In genomic region chr7:39509912-39510311, GRCh38 we compare ENCODE assay signal across 20 cellular contexts.
"Had no signal": no experiment of that assay in that cellular context is flagged by ENCODE, and none has a peak within 500 bp of the region (broad histone marks: within the 10 kb centered on the region; RNA-seq: fewer than 3 reads in every experiment).

No MANE protein-coding gene starts in this region.

- ATAC-seq: activated naive CD8-positive, alpha-beta T cell treated with anti-CD3 and anti-CD28 coated beads, Interleukin-2, amount 50 U/mL, for 24 hours; lower lobe of right lung; natural killer cell; psoas muscle; right cardiac atrium had no signal

- H3K36me3 ChIP-seq: lower lobe of right lung, ovary, suprapubic skin, transverse colon, vagina had no signal

- H3K4me3 ChIP-seq: lower lobe of right lung, ovary, psoas muscle, suprapubic skin, transverse colon, vagina had no signal

- H3K4me1 ChIP-seq: lower lobe of right lung, psoas muscle, suprapubic skin, transverse colon, vagina had no signal

- H3K36me3 Mint-ChIP-seq: natural killer cell had no signal

- H3K27ac ChIP-seq: lower lobe of right lung, ovary, psoas muscle, suprapubic skin, transverse colon, vagina had no signal

- H3K27me3 Mint-ChIP-seq: stimulated activated naive CD8-positive, alpha-beta T cell treated with anti-CD3 and anti-CD28 coated beads, Interleukin-15, amount 100 ng/mL, for 72 hours had no signal

- DNase-seq: activated CD4-positive, alpha-beta T cell treated with anti-CD3 and anti-CD28 coated beads, Interleukin-2, amount 50 U/mL, for 48 hours; activated naive CD4-positive, alpha-beta T cell treated with Interleukin-2 at 50 U/mL for 16 hours; activated naive CD8-positive, alpha-beta T cell treated with anti-CD3 and anti-CD28 coated beads, Interleukin-2, amount 50 U/mL, for 24 hours; aorta; cortex of kidney; effector CD4-positive, alpha-beta T cell; foreskin fibroblast; hypothalamus; islet precursor cell; lower lobe of right lung; natural killer cell; ovary; psoas muscle; right cardiac atrium; stimulated activated CD4-positive, alpha-beta T cell treated with anti-CD3 and anti-CD28 coated beads, Interleukin-2, amount 100 ng/mL, for 24 hours; stimulated activated naive CD8-positive, alpha-beta T cell treated with anti-CD3 and anti-CD28 coated beads, Interleukin-15, amount 100 ng/mL, for 72 hours; T-helper 2 cell; transverse colon had no signal

- H3K9me3 ChIP-seq: lower lobe of right lung, ovary, psoas muscle, suprapubic skin, transverse colon, vagina had no signal

- H3K27me3 ChIP-seq: ovary, suprapubic skin, transverse colon, vagina had no signal

- H3K9me3 Mint-ChIP-seq: activated naive CD8-positive, alpha-beta T cell treated with anti-CD3 and anti-CD28 coated beads, Interleukin-2, amount 50 U/mL, for 24 hours; natural killer cell; stimulated activated naive CD8-positive, alpha-beta T cell treated with anti-CD3 and anti-CD28 coated beads, Interleukin-15, amount 100 ng/mL, for 72 hours had no signal

- H3K27ac Mint-ChIP-seq: activated naive CD8-positive, alpha-beta T cell treated with anti-CD3 and anti-CD28 coated beads, Interleukin-2, amount 50 U/mL, for 24 hours; natural killer cell had no signal

- H3K4me3 Mint-ChIP-seq: activated naive CD8-positive, alpha-beta T cell treated with anti-CD3 and anti-CD28 coated beads, Interleukin-2, amount 50 U/mL, for 24 hours; natural killer cell had no signal
